2 cellular contexts compared by ENCODE assay signal in genomic region chr13:51297556-51297955, GRCh38.
TF ChIP-seq lines count a peak whose summit lies in the region.

No MANE protein-coding gene starts in this region.

TF ChIP-seq in SK-N-SH, 30 proteins besides CTCF, POLR2A, EP300 and RAD21 (continued from another document):
- TF ChIP-seq POLR2AphosphoS5 (IDR thresholded peaks at IDR 0.05; ENCODE audit: low read depth, low read length) = no peak
- TF ChIP-seq EZH2phosphoT487 (IDR thresholded peaks at IDR 0.05; ENCODE audit: borderline replicate concordance, low read depth) = no peak
- TF ChIP-seq NFIC (IDR thresholded peaks at IDR 0.05; ENCODE audit: borderline replicate concordance) = no peak

TF ChIP-seq in SK-N-SH treated with all-trans-retinoic acid at 6 μM for 48 hours, 23 proteins besides CTCF, POLR2A, EP300 and RAD21 (continued from another document):
- TF ChIP-seq CSDC2 (CRISPR knock-in tag; IDR thresholded peaks at IDR 0.05) (no peak), GLIS3 (CRISPR knock-in tag; IDR thresholded peaks at IDR 0.05) (no peak)
- TF ChIP-seq, protein P1, sequence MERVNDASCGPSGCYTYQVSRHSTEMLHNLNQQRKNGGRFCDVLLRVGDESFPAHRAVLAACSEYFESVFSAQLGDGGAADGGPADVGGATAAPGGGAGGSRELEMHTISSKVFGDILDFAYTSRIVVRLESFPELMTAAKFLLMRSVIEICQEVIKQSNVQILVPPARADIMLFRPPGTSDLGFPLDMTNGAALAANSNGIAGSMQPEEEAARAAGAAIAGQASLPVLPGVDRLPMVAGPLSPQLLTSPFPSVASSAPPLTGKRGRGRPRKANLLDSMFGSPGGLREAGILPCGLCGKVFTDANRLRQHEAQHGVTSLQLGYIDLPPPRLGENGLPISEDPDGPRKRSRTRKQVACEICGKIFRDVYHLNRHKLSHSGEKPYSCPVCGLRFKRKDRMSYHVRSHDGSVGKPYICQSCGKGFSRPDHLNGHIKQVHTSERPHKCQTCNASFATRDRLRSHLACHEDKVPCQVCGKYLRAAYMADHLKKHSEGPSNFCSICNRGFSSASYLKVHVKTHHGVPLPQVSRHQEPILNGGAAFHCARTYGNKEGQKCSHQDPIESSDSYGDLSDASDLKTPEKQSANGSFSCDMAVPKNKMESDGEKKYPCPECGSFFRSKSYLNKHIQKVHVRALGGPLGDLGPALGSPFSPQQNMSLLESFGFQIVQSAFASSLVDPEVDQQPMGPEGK (CRISPR knock-in tag; IDR thresholded peaks at IDR 0.05; ENCODE audit: borderline replicate concordance) = no peak
